8 cellular contexts compared by ENCODE assay signal in genomic region chr2:219253753-219254589, GRCh38. TPM values are rescaled to one million over a fixed set of nuclear protein-coding genes. Genes with fewer than 3 reads are reported as not detected.
A peak's percentile ranks its signal among the peaks of the same experiment; 100 is the strongest.
DNase-seq lines count a peak whose midpoint lies in the region; ATAC-seq, FAIRE-seq and TF ChIP-seq lines count a peak whose summit lies in the region.

TSS of gene TUBA4A (minus strand) at chr2:219253918. CDS start at chr2:219253858, 60 bp downstream.

- H3K4me1 Mint-ChIP-seq in HFFc6 (ENCODE audit: low read depth): peaks cover 47% of the 10 kb centered on the region
- H3K4me1 Mint-ChIP-seq in T-helper 17 cell: peaks cover 41% of the 10 kb centered on the region

- peak within 1 kb of the TSS; percentile 74 to 89 for H3K27ac ChIP-seq in right atrium auricular region

- no peaks in the 10 kb centered on the region for H3K9me3 ChIP-seq in T-helper 17 cell (ENCODE audit: control insufficient read depth, low read length, poor library complexity, severe bottlenecking)
- H3K9me3 ChIP-seq in right atrium auricular region: no peaks in the 10 kb centered on the region

- peaks cover 5% of the 10 kb centered on the region for H3K36me3 ChIP-seq in right atrium auricular region

- no peaks in the 10 kb centered on the region for H3K9me3 Mint-ChIP-seq in HFFc6

- TF ChIP-seq CTCF in GM12864 (IDR thresholded peaks at IDR 0.05; ENCODE audit: low read depth, low read length, missing control alignments) (no peak), HFFc6 (IDR thresholded peaks at IDR 0.05) (no peak), right atrium auricular region (IDR thresholded peaks at IDR 0.05) (peak in 1 of 2 donors; percentile 32)

- FAIRE-seq in urothelium cell line (lab: Jason Lieb, UNC): no peak

- H3K4me3 ChIP-seq in GM12864 (ENCODE audit: low read depth, low read length) (peak within 1 kb of the TSS; percentile 84), right atrium auricular region (peak within 1 kb of the TSS; percentile 62 to 68)

- peak; percentile 83 for ATAC-seq in T-helper 17 cell

- peaks cover 15% of the 10 kb centered on the region; the same call in 1 of the 2 replicates for H3K36me3 Mint-ChIP-seq in HFFc6 (ENCODE audit: low read depth)
- peaks cover 7% of the 10 kb centered on the region for H3K36me3 Mint-ChIP-seq in T-helper 17 cell (ENCODE audit: low read depth)

- peak within 1 kb of the TSS; percentile 83 for H3K27ac Mint-ChIP-seq in HFFc6
- H3K27ac Mint-ChIP-seq in T-helper 17 cell: peak within 1 kb of the TSS; percentile 96

- peak within 1 kb of the TSS; percentile 91 for H3K4me3 Mint-ChIP-seq in HFFc6
- H3K4me3 Mint-ChIP-seq in T-helper 17 cell: peak within 1 kb of the TSS; percentile 90

- no peaks in the 10 kb centered on the region for H3K27me3 ChIP-seq in right atrium auricular region

- H3K4me1 ChIP-seq in right atrium auricular region: peaks cover 0 to 44% of the 10 kb centered on the region in 2 donors

- H3K27me3 Mint-ChIP-seq in HFFc6 (ENCODE audit: insufficient read depth) (peaks cover 10% of the 10 kb centered on the region), T-helper 17 cell (no peaks in the 10 kb centered on the region)

- no peak for DNase-seq in GM12864 (ENCODE audit: low read depth)
- DNase-seq in HFFc6: no peak
- peak; percentile 55 for DNase-seq in NCI-H1105 (lab: John Stamatoyannopoulos, UW)
- DNase-seq in T-helper 17 cell: peak; percentile 84 to 96 (median 91)
- DNase-seq in amniotic epithelial cell (ENCODE audit: low read depth): peak; percentile 28
- DNase-seq in right atrium auricular region (ENCODE audit: low spot score): peak; percentile 88
- DNase-seq in pulmonary artery endothelial cell (ENCODE audit: low read depth, low spot score): no peak
- peak; percentile 95 for DNase-seq in urothelium cell line (ENCODE audit: low spot score)

RNA-seq across cellular contexts. Expression of gene TUBA4A, which starts in this region (rescaled TPM):
- total RNA-seq in HFFc6 (2021; fragmentation: NEBNext Ultra II Directional; extraction: Animal tissue kit (Norgen Biotek cat#: 25700)): 10 to 100 TPM; 40.4 to 66.3 (median 48.2) TPM
- total RNA-seq in T-helper 17 cell: 100 to 1,000 TPM; 107 to 184 TPM
- total RNA-seq in right atrium auricular region: 100 to 1,000 TPM in 1 of 2 donors, 10 to 100 TPM in 1; 51.7 to 159 TPM
- 14.0 and 29.0 TPM in 2 replicates for total RNA-seq in pulmonary artery endothelial cell

Comparison
In these comparisons a context has a peak if more than half of its experiments do, and no peak if none do; other contexts are left out.
1. DNase-seq: peak in NCI-H1105 (single experiment), T-helper 17 cell (3 of 3), amniotic epithelial cell (single experiment), right atrium auricular region (single experiment) and urothelium cell line (single experiment); none in GM12864 (single experiment), HFFc6 (single experiment) and pulmonary artery endothelial cell (single experiment).